In genomic region chr15:45200799-45201556, GRCh38 we compare ENCODE assay signal across 8 cellular contexts. TPM values are rescaled to one million over a fixed set of nuclear protein-coding genes. Genes with fewer than 3 reads are reported as not detected.
DNase-seq lines count a peak whose midpoint lies in the region; ATAC-seq, FAIRE-seq and TF ChIP-seq lines count a peak whose summit lies in the region.

No MANE protein-coding gene starts in this region.

- no peaks in the 10 kb centered on the region for H3K9me3 Mint-ChIP-seq in activated naive CD4-positive, alpha-beta T cell treated with anti-CD3 and anti-CD28 coated beads, Interleukin-2, amount 50 U/mL, for 72 hours

- H3K36me3 ChIP-seq in cardiac muscle cell = no peaks in the 10 kb centered on the region
- no peaks in the 10 kb centered on the region for H3K36me3 ChIP-seq in pancreas
- H3K36me3 ChIP-seq in tibial nerve = no peaks in the 10 kb centered on the region

- intact Hi-C loops in pancreas (cut with DNase I) = no loop called here

- TF ChIP-seq POLR2A in tibial nerve (IDR thresholded peaks at IDR 0.05) = peak in 1 of 2 donors; percentile 2

- no peak for TF ChIP-seq EP300 in tibial nerve (IDR thresholded peaks at IDR 0.05)

- no peak overlapping the region for H3K27ac Mint-ChIP-seq in activated naive CD4-positive, alpha-beta T cell treated with anti-CD3 and anti-CD28 coated beads, Interleukin-2, amount 50 U/mL, for 72 hours

- H3K36me3 Mint-ChIP-seq in activated naive CD4-positive, alpha-beta T cell treated with anti-CD3 and anti-CD28 coated beads, Interleukin-2, amount 50 U/mL, for 72 hours = peaks cover 0 to 6% of the 10 kb centered on the region in 2 donors

- H3K4me3 ChIP-seq in AG10803 (ENCODE audit: low read length) (peak overlapping the region; percentile 74), cardiac muscle cell (peak overlapping the region; percentile 44), pancreas (peak overlapping the region; percentile 22 to 65 (median 50)), tibial nerve (peak overlapping the region; percentile 59 to 88 (median 77))

- DNase-seq in AG10803 (ENCODE audit: low read depth) (peak; percentile 84), MV-4-11 (lab: John Stamatoyannopoulos, UW) (peak; percentile 83), cardiac muscle cell (ENCODE audit: low read depth in 1 of 2, low spot score in 1 of 2) (peak; percentile 73 to 84), pancreas (peak; percentile 78 to 91 (median 88)), tibial nerve (ENCODE audit: low spot score in 2 of 2) (peak; percentile 82 to 85)
- DNase-seq in activated naive CD4-positive, alpha-beta T cell treated with anti-CD3 and anti-CD28 coated beads, Interleukin-2, amount 50 U/mL, for 72 hours (ENCODE audit: low spot score in 2 of 2) = peak; percentile 70 to 89

- peak overlapping the region; percentile 97 for H3K27ac ChIP-seq in cardiac muscle cell
- H3K27ac ChIP-seq in pancreas = peak overlapping the region; percentile 93 to 99 (median 97)
- peak overlapping the region; percentile 97 to 100 (median 98) for H3K27ac ChIP-seq in tibial nerve

- ATAC-seq in GM21423 (IDR thresholded peaks at IDR 0.05; ENCODE audit: unreplicated experiment) (peak; percentile 17), SK-N-SH treated with all-trans-retinoic acid at 6 μM for 48 hours (peak; percentile 29), pancreas (peak; percentile 49 to 60 (median 52))
- ATAC-seq in activated naive CD4-positive, alpha-beta T cell treated with anti-CD3 and anti-CD28 coated beads, Interleukin-2, amount 50 U/mL, for 72 hours = peak; percentile 16 to 45

- no peak for FAIRE-seq in pancreas (lab: Jason Lieb, UNC)

- 3 to 6% methylated on average over 34 of the region's 34 CpGs for WGBS in pancreas, 2 donors
- 4 to 5% methylated on average over 34 of the region's 34 CpGs for WGBS in tibial nerve, 2 donors

- H3K27me3 ChIP-seq in cardiac muscle cell (no peaks in the 10 kb centered on the region), pancreas (no peaks in the 10 kb centered on the region), tibial nerve (no peaks in the 10 kb centered on the region)

- TF ChIP-seq CTCF in AG10803 (conservative IDR thresholded peaks at IDR 0.05; ENCODE audit: low read length) (no peak), cardiac muscle cell (IDR thresholded peaks at IDR 0.05; ENCODE audit: low read depth, low read length) (no peak), pancreas (IDR thresholded peaks at IDR 0.05) (no peak), tibial nerve (IDR thresholded peaks at IDR 0.05) (no peak)

- H3K4me1 ChIP-seq in cardiac muscle cell (ENCODE audit: low read depth) (no peaks in the 10 kb centered on the region), pancreas (peaks cover 0 to 5% (median 0%) of the 10 kb centered on the region in 3 donors), tibial nerve (peaks cover 0 to 32% (median 8%) of the 10 kb centered on the region in 4 donors)

- H3K9me3 ChIP-seq in cardiac muscle cell (ENCODE audit: low read depth) (no peaks in the 10 kb centered on the region), pancreas (no peaks in the 10 kb centered on the region), tibial nerve (no peaks in the 10 kb centered on the region)

TF ChIP-seq in SK-N-SH treated with all-trans-retinoic acid at 6 μM for 48 hours, 23 proteins besides CTCF, POLR2A, EP300 and RAD21:
- peak; percentile 68 for TF ChIP-seq ZNF8 (CRISPR knock-in tag; IDR thresholded peaks at IDR 0.05)
- no peak for TF ChIP-seq BACH2 (CRISPR knock-in tag; IDR thresholded peaks at IDR 0.05; ENCODE audit: borderline replicate concordance)
- TF ChIP-seq CSDC2 (CRISPR knock-in tag; IDR thresholded peaks at IDR 0.05) = no peak
- TF ChIP-seq ZNF70 (CRISPR knock-in tag; IDR thresholded peaks at IDR 0.05) = no peak
- TF ChIP-seq RARB (CRISPR knock-in tag; IDR thresholded peaks at IDR 0.05) = no peak
- TF ChIP-seq PPARA (CRISPR knock-in tag; IDR thresholded peaks at IDR 0.05; ENCODE audit: borderline replicate concordance) = no peak
- TF ChIP-seq TOX (CRISPR knock-in tag; IDR thresholded peaks at IDR 0.05; ENCODE audit: borderline replicate concordance) = no peak

RNA-seq across cellular contexts. Expression of gene SHF, which starts 13.2 kb away (rescaled TPM):
- total RNA-seq in activated naive CD4-positive, alpha-beta T cell treated with anti-CD3 and anti-CD28 coated beads, Interleukin-2, amount 50 U/mL, for 72 hours = 10 to 100 TPM in 1 of 2 donors, 1 to 10 TPM in 1; 8.6 to 22.3 TPM
- total RNA-seq in cardiac muscle cell (20.0 and 20.8 TPM in 2 replicates), pancreas (1 to 10 TPM; 1.0 to 3.7 (median 1.9) TPM), tibial nerve (10 to 100 TPM; 18.8 to 36.6 (median 25.5) TPM)
- polyA plus RNA-seq in cardiac muscle cell (24.9 and 26.9 TPM in 2 replicates), pancreas (1 to 10 TPM; 2.3 to 3.2 TPM)

RNA-seq across cellular contexts. Expression of gene SLC28A2, which starts 51.1 kb away (rescaled TPM):
- total RNA-seq in activated naive CD4-positive, alpha-beta T cell treated with anti-CD3 and anti-CD28 coated beads, Interleukin-2, amount 50 U/mL, for 72 hours = not detected
- not detected in 2 replicates for total RNA-seq in cardiac muscle cell
- polyA plus RNA-seq in cardiac muscle cell = 0.10 and 0.31 TPM in 2 replicates
- under 1 TPM in 2 of 6 donors, not detected in 4; 0.09 to 0.22 TPM for total RNA-seq in pancreas
- not detected for polyA plus RNA-seq in pancreas
- total RNA-seq in tibial nerve = not detected

Comparison
In these comparisons a context has a peak if more than half of its experiments do, and no peak if none do; other contexts are left out.
1. Peak in every context shown above with its lines: DNase-seq, ATAC-seq, H3K4me3 ChIP-seq and H3K27ac ChIP-seq.